Comparison of ENCODE assay signal across 1 cellular context in the genomic region with DNA sequence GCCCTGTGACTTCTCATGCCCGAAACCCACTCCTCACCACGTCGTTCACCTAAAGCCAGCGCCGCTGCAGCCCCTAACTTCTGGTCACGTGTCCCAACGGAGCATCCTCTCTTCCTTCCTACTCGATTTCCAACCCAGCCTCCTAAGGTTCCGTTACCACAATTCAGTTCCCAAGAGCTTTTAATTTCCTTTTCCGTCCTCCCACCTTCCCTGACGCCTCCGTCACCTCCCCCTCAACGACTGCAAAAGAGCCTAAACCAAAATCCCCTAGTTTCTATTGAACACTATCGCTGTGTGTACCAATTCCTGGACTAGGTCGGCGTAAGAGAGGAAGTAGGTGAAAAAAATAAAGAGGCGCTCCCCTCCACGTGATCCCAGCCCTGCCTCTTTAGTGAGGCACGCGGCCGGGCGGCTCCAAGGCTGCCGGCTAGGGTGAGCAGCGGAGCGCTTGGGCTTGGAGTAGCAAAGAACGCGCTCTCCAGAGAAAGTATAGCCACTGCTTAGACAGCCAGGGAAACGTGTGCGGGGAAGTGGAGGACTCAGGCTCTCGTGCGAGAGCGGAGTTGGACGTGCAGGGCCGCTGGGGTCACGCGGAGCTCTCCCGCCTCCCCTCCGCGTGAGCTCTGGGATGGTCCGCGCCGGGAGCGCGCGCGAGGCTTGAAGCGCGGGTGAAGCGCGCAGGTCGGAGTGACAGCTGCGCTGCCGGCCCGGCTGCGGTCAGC.
TF ChIP-seq lines count a peak whose summit lies in the region.

A gene (plus strand): TSS at position 685 of the 722 bp plus-strand sequence.
A gene (minus strand): TSS at position 82 of the 722 bp plus-strand sequence. CDS start 1,189 bp downstream, outside the sequence.

TF ChIP-seq in K562, 482 proteins besides CTCF, POLR2A, EP300 and RAD21 (continued from another document and continues in another):
- TF ChIP-seq, protein P1, sequence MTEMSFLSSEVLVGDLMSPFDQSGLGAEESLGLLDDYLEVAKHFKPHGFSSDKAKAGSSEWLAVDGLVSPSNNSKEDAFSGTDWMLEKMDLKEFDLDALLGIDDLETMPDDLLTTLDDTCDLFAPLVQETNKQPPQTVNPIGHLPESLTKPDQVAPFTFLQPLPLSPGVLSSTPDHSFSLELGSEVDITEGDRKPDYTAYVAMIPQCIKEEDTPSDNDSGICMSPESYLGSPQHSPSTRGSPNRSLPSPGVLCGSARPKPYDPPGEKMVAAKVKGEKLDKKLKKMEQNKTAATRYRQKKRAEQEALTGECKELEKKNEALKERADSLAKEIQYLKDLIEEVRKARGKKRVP (CRISPR knock-in tag; IDR thresholded peaks at IDR 0.05), result no peak
- TF ChIP-seq CBX1 (IDR thresholded peaks at IDR 0.05; ENCODE audit: low read depth), result peak; percentile 55; the same call in 1 of the 2 replicates
- peak in 1 of 2 experiments; percentile 22; a peak in 1 of 4 replicates for TF ChIP-seq MCM7 (IDR thresholded peaks at IDR 0.05)
- 0 out of 2 replicates have a peak, but pooled peaks have one; percentile 40 for TF ChIP-seq MYBL2 (IDR thresholded peaks at IDR 0.05; ENCODE audit: low read depth)
- no peak for TF ChIP-seq MYBL2 (CRISPR knock-in tag; IDR thresholded peaks at IDR 0.05; ENCODE audit: borderline replicate concordance)
- TF ChIP-seq, protein P2, sequence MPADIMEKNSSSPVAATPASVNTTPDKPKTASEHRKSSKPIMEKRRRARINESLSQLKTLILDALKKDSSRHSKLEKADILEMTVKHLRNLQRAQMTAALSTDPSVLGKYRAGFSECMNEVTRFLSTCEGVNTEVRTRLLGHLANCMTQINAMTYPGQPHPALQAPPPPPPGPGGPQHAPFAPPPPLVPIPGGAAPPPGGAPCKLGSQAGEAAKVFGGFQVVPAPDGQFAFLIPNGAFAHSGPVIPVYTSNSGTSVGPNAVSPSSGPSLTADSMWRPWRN (IDR thresholded peaks at IDR 0.05; ENCODE audit: low read depth), result peak; percentile 98
- no peak for TF ChIP-seq RFX7 (CRISPR knock-in tag; IDR thresholded peaks at IDR 0.05)
- TF ChIP-seq ESRRB (CRISPR knock-in tag; IDR thresholded peaks at IDR 0.05; ENCODE audit: borderline replicate concordance), result no peak
- no peak for TF ChIP-seq ZNF3 (CRISPR knock-in tag; IDR thresholded peaks at IDR 0.05)
- peak; percentile 79 for TF ChIP-seq DPF2 (IDR thresholded peaks at IDR 0.05)
- TF ChIP-seq KAT2B (IDR thresholded peaks at IDR 0.05; ENCODE audit: low read depth, low read length), result no peak
- 0 out of 2 replicates have a peak, but pooled peaks have one; percentile 57 for TF ChIP-seq MTA1 (IDR thresholded peaks at IDR 0.05; ENCODE audit: borderline replicate concordance)
- 0 out of 2 replicates have a peak, but pooled peaks have one; percentile 18 for TF ChIP-seq ZNF263 (CRISPR knock-in tag; IDR thresholded peaks at IDR 0.05; ENCODE audit: borderline replicate concordance)
- peak; percentile 87; the same call in 1 of the 2 replicates for TF ChIP-seq ZNF197 (CRISPR knock-in tag; IDR thresholded peaks at IDR 0.05; ENCODE audit: low read depth)
- no peak for TF ChIP-seq ZKSCAN8 (CRISPR knock-in tag; IDR thresholded peaks at IDR 0.05)
- TF ChIP-seq, protein P3, sequence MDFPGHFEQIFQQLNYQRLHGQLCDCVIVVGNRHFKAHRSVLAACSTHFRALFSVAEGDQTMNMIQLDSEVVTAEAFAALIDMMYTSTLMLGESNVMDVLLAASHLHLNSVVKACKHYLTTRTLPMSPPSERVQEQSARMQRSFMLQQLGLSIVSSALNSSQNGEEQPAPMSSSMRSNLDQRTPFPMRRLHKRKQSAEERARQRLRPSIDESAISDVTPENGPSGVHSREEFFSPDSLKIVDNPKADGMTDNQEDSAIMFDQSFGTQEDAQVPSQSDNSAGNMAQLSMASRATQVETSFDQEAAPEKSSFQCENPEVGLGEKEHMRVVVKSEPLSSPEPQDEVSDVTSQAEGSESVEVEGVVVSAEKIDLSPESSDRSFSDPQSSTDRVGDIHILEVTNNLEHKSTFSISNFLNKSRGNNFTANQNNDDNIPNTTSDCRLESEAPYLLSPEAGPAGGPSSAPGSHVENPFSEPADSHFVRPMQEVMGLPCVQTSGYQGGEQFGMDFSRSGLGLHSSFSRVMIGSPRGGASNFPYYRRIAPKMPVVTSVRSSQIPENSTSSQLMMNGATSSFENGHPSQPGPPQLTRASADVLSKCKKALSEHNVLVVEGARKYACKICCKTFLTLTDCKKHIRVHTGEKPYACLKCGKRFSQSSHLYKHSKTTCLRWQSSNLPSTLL (IDR thresholded peaks at IDR 0.05), result no peak
- TF ChIP-seq ZNF175 (CRISPR knock-in tag; IDR thresholded peaks at IDR 0.05; ENCODE audit: low read depth), result no peak
- TF ChIP-seq TCF7L2 (IDR thresholded peaks at IDR 0.05; ENCODE audit: low read depth, low read length), result peak; percentile 91
- TF ChIP-seq, protein P4, sequence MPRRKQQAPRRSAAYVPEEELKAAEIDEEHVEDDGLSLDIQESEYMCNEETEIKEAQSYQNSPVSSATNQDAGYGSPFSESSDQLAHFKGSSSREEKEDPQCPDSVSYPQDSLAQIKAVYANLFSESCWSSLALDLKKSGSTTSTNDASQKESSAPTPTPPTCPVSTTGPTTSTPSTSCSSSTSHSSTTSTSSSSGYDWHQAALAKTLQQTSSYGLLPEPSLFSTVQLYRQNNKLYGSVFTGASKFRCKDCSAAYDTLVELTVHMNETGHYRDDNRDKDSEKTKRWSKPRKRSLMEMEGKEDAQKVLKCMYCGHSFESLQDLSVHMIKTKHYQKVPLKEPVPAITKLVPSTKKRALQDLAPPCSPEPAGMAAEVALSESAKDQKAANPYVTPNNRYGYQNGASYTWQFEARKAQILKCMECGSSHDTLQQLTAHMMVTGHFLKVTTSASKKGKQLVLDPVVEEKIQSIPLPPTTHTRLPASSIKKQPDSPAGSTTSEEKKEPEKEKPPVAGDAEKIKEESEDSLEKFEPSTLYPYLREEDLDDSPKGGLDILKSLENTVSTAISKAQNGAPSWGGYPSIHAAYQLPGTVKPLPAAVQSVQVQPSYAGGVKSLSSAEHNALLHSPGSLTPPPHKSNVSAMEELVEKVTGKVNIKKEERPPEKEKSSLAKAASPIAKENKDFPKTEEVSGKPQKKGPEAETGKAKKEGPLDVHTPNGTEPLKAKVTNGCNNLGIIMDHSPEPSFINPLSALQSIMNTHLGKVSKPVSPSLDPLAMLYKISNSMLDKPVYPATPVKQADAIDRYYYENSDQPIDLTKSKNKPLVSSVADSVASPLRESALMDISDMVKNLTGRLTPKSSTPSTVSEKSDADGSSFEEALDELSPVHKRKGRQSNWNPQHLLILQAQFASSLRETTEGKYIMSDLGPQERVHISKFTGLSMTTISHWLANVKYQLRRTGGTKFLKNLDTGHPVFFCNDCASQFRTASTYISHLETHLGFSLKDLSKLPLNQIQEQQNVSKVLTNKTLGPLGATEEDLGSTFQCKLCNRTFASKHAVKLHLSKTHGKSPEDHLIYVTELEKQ (CRISPR knock-in tag; IDR thresholded peaks at IDR 0.05), result no peak
- peak; percentile 97 for TF ChIP-seq ELF1 (tag; IDR thresholded peaks at IDR 0.05)
- peak; percentile 41; the same call in 1 of the 2 replicates for TF ChIP-seq KLF1 (tag; IDR thresholded peaks at IDR 0.05)
- no peak for TF ChIP-seq PURB (CRISPR knock-in tag; IDR thresholded peaks at IDR 0.05; ENCODE audit: low read depth)
- TF ChIP-seq TARDBP (IDR thresholded peaks at IDR 0.05), result 0 out of 2 replicates have a peak, but pooled peaks have one; percentile 10
- no peak for TF ChIP-seq HNRNPK (IDR thresholded peaks at IDR 0.05; ENCODE audit: low read depth, low read length, poor library complexity, severe bottlenecking)
- no peak for TF ChIP-seq ETS2 (tag; IDR thresholded peaks at IDR 0.05; ENCODE audit: borderline replicate concordance, poor library complexity, severe bottlenecking)
- 0 out of 2 replicates have a peak, but pooled peaks have one; percentile 48 for TF ChIP-seq ZNF707 (CRISPR knock-in tag; conservative IDR thresholded peaks at IDR 0.05)
- peak; percentile 93 for TF ChIP-seq NFATC3 (IDR thresholded peaks at IDR 0.05)
- TF ChIP-seq, protein P5, sequence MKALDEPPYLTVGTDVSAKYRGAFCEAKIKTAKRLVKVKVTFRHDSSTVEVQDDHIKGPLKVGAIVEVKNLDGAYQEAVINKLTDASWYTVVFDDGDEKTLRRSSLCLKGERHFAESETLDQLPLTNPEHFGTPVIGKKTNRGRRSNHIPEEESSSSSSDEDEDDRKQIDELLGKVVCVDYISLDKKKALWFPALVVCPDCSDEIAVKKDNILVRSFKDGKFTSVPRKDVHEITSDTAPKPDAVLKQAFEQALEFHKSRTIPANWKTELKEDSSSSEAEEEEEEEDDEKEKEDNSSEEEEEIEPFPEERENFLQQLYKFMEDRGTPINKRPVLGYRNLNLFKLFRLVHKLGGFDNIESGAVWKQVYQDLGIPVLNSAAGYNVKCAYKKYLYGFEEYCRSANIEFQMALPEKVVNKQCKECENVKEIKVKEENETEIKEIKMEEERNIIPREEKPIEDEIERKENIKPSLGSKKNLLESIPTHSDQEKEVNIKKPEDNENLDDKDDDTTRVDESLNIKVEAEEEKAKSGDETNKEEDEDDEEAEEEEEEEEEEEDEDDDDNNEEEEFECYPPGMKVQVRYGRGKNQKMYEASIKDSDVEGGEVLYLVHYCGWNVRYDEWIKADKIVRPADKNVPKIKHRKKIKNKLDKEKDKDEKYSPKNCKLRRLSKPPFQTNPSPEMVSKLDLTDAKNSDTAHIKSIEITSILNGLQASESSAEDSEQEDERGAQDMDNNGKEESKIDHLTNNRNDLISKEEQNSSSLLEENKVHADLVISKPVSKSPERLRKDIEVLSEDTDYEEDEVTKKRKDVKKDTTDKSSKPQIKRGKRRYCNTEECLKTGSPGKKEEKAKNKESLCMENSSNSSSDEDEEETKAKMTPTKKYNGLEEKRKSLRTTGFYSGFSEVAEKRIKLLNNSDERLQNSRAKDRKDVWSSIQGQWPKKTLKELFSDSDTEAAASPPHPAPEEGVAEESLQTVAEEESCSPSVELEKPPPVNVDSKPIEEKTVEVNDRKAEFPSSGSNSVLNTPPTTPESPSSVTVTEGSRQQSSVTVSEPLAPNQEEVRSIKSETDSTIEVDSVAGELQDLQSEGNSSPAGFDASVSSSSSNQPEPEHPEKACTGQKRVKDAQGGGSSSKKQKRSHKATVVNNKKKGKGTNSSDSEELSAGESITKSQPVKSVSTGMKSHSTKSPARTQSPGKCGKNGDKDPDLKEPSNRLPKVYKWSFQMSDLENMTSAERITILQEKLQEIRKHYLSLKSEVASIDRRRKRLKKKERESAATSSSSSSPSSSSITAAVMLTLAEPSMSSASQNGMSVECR (CRISPR knock-in tag; IDR thresholded peaks at IDR 0.05), result peak; percentile 65
- no peak for TF ChIP-seq TCF3 (CRISPR knock-in tag; IDR thresholded peaks at IDR 0.05)
- no peak for TF ChIP-seq EZH2 (IDR thresholded peaks at IDR 0.05; ENCODE audit: borderline replicate concordance, low read depth, low read length)
- TF ChIP-seq KAT7 (CRISPR knock-in tag; IDR thresholded peaks at IDR 0.05; ENCODE audit: borderline replicate concordance), result peak; percentile 27; the same call in 1 of the 2 replicates
- peak; percentile 72; the same call in 1 of the 2 replicates for TF ChIP-seq NR2F6 (CRISPR knock-in tag; IDR thresholded peaks at IDR 0.05)
- TF ChIP-seq RAD51 (IDR thresholded peaks at IDR 0.05; ENCODE audit: borderline replicate concordance, low read depth), result peak; percentile 98
- TF ChIP-seq, protein P6, sequence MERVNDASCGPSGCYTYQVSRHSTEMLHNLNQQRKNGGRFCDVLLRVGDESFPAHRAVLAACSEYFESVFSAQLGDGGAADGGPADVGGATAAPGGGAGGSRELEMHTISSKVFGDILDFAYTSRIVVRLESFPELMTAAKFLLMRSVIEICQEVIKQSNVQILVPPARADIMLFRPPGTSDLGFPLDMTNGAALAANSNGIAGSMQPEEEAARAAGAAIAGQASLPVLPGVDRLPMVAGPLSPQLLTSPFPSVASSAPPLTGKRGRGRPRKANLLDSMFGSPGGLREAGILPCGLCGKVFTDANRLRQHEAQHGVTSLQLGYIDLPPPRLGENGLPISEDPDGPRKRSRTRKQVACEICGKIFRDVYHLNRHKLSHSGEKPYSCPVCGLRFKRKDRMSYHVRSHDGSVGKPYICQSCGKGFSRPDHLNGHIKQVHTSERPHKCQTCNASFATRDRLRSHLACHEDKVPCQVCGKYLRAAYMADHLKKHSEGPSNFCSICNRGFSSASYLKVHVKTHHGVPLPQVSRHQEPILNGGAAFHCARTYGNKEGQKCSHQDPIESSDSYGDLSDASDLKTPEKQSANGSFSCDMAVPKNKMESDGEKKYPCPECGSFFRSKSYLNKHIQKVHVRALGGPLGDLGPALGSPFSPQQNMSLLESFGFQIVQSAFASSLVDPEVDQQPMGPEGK (CRISPR knock-in tag; IDR thresholded peaks at IDR 0.05; ENCODE audit: borderline replicate concordance), result no peak
- TF ChIP-seq, protein P7, sequence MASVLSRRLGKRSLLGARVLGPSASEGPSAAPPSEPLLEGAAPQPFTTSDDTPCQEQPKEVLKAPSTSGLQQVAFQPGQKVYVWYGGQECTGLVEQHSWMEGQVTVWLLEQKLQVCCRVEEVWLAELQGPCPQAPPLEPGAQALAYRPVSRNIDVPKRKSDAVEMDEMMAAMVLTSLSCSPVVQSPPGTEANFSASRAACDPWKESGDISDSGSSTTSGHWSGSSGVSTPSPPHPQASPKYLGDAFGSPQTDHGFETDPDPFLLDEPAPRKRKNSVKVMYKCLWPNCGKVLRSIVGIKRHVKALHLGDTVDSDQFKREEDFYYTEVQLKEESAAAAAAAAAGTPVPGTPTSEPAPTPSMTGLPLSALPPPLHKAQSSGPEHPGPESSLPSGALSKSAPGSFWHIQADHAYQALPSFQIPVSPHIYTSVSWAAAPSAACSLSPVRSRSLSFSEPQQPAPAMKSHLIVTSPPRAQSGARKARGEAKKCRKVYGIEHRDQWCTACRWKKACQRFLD (CRISPR knock-in tag; IDR thresholded peaks at IDR 0.05), result 0 out of 2 replicates have a peak, but pooled peaks have one; percentile 72
- no peak for TF ChIP-seq CBX8 (IDR thresholded peaks at IDR 0.05; ENCODE audit: borderline replicate concordance, extremely low read depth, low read depth, low read length, poor library complexity, severe bottlenecking)
- TF ChIP-seq ETV5 (CRISPR knock-in tag; IDR thresholded peaks at IDR 0.05; ENCODE audit: low read depth), result peak; percentile 75
- peak; percentile 20; the same call in 1 of the 2 replicates for TF ChIP-seq FOXP1 (CRISPR knock-in tag; IDR thresholded peaks at IDR 0.05)
- peak; percentile 99 for TF ChIP-seq C11orf30 (IDR thresholded peaks at IDR 0.05; ENCODE audit: low read depth)
- peak; percentile 100 for TF ChIP-seq ATF7 (IDR thresholded peaks at IDR 0.05)
- TF ChIP-seq KDM5B (IDR thresholded peaks at IDR 0.05; ENCODE audit: insufficient replicate concordance, low read depth, low read length), result peak; percentile 62
- no peak for TF ChIP-seq KHSRP (IDR thresholded peaks at IDR 0.05)
- TF ChIP-seq BRD4 (IDR thresholded peaks at IDR 0.05), result no peak
- TF ChIP-seq BCOR (IDR thresholded peaks at IDR 0.05), result peak; percentile 84
- peak; percentile 24 for TF ChIP-seq DACH1 (IDR thresholded peaks at IDR 0.05; ENCODE audit: partially characterized antibody)
- TF ChIP-seq, protein P8, sequence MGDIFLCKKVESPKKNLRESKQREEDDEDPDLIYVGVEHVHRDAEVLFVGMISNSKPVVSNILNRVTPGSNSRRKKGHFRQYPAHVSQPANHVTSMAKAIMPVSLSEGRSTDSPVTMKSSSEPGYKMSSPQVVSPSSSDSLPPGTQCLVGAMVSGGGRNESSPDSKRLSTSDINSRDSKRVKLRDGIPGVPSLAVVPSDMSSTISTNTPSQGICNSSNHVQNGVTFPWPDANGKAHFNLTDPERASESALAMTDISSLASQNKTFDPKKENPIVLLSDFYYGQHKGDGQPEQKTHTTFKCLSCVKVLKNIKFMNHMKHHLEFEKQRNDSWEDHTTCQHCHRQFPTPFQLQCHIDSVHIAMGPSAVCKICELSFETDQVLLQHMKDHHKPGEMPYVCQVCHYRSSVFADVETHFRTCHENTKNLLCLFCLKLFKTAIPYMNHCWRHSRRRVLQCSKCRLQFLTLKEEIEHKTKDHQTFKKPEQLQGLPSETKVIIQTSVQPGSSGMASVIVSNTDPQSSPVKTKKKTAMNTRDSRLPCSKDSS (IDR thresholded peaks at IDR 0.05; ENCODE audit: low read depth, partially characterized antibody), result no peak
- peak; percentile 78 for TF ChIP-seq GTF2A2 (tag; IDR thresholded peaks at IDR 0.05)
- peak; percentile 100 for TF ChIP-seq EP400 (IDR thresholded peaks at IDR 0.05)
